Comparison of ENCODE assay signal across 9 cellular contexts in the genomic region with DNA sequence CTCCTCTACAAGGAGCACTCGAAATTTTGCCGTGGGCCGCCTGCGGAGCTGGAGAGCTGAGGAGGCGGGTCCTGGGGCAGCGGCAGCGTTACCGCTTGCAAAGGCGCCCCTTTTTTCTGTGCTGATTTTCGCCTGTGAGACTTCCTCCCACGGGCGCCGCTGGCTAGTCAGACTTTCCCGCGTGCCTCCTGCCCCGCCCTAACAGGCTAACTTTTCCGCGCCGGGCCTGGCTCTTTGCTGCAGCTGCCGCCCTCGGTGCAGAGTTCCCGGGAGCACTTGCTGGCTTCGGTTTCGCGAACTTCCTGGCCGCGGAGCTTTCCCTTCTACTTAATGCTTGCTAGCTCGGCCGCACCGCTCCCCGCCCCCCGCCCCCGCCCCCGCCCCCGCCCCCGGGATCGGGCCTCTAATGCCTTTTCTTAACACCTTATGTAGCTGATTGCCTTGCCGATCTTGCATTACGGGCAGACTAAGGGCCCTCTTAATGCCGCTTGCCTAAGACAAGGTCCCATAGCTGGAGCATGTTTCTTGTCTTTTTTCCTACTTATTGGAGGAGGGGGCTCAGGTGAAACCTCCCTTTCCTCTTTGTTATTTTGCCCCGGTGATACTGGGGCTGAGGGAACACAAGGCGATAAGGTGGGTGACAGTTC. TPM values are rescaled to one million over a fixed set of nuclear protein-coding genes. Genes with fewer than 3 reads are reported as not detected.
DNase-seq lines count a peak whose midpoint lies in the region; ATAC-seq, FAIRE-seq and TF ChIP-seq lines count a peak whose summit lies in the region.
"Had no signal": no experiment of that assay in that cellular context is flagged by ENCODE, and none has a peak within 500 bp of the region (broad histone marks: within the 10 kb centered on the region; RNA-seq: fewer than 3 reads in every experiment).

No MANE protein-coding gene starts in this region.

- no peak for FAIRE-seq in A549 (lab: Jason Lieb, UNC)

- no peaks in the 10 kb centered on the region for H3K36me3 Mint-ChIP-seq in brain

- H3K27me3 ChIP-seq in iPS-20b (ENCODE audit: insufficient read depth, low read length) (peaks cover 58% of the 10 kb centered on the region), sigmoid colon (peaks cover 0 to 8% (median 0%) of the 10 kb centered on the region in 3 donors)

- intact Hi-C loops in sigmoid colon (cut with DNase I): no loop called here

- POLR2A ChIA-PET in A549 (lab: Yijun Ruan, JAX): interaction anchor here (0.6 to 1.3 kb wide), 6 partner anchors 12 to 240 kb away, joined by 3 to 5 read pairs (median 3); a partner anchor contains a TSS

- H3K9me3 ChIP-seq in A549: no peaks in the 10 kb centered on the region
- H3K9me3 ChIP-seq in iPS-20b (ENCODE audit: insufficient read depth, low read depth, low read length): peaks cover 15% of the 10 kb centered on the region
- no peaks in the 10 kb centered on the region for H3K9me3 ChIP-seq in sigmoid colon

- TF ChIP-seq EP300 in A549 (IDR thresholded peaks at IDR 0.05) (no peak), sigmoid colon (IDR thresholded peaks at IDR 0.05) (no peak)

- 13% methylated on average over 32 of the region's 42 CpGs for WGBS in A549 (ENCODE audit: missing lambda C conversion rate)
- WGBS in sigmoid colon, 2 donors: 4 to 6% methylated on average over 42 of the region's 42 CpGs

- H3K4me3 ChIP-seq in A549 (peak overlapping the region; percentile 39), HFF-Myc (replicated peaks; ENCODE audit: low read depth, low read length) (peak overlapping the region; percentile 25), iPS-20b (ENCODE audit: low read length) (peak overlapping the region; percentile 72), sigmoid colon (peak overlapping the region; percentile 19 to 51 (median 44))

- H3K36me3 ChIP-seq in iPS-20b (ENCODE audit: insufficient read depth, low read depth, low read length) (no peaks in the 10 kb centered on the region), sigmoid colon (no peaks in the 10 kb centered on the region)

- H3K27me3 Mint-ChIP-seq in brain: peaks cover 28% of the 10 kb centered on the region

- peak overlapping the region; percentile 43; the same call in 1 of the 2 replicates for H3K9ac ChIP-seq in iPS-20b (ENCODE audit: low read depth, low read length)

- DNase-seq in A549 (ENCODE audit: low read depth in 1 of 2, low spot score in 1 of 2) (peak; percentile 43 to 46), HFF-Myc (ENCODE audit: extremely low read depth, low read depth) (no peak), UCSD-AML1 (lab: John Stamatoyannopoulos, UW; ENCODE audit: unreplicated experiment) (peak; percentile 44), sigmoid colon (peak; percentile 87)

- H3K27ac ChIP-seq in A549 (peak overlapping the region; percentile 63 to 86), iPS-20b (ENCODE audit: low read length) (no peak overlapping the region), sigmoid colon (peak overlapping the region; percentile 20 to 60 (median 47))
- H3K27ac ChIP-seq: epithelial cell of prostate had no signal

- no peak for TF ChIP-seq POLR2A in A549 (IDR thresholded peaks at IDR 0.05; ENCODE audit: low read length)
- TF ChIP-seq POLR2A in sigmoid colon (IDR thresholded peaks at IDR 0.05): no peak

- peak overlapping the region; percentile 70 to 82 (median 77) for H3K4me3 Mint-ChIP-seq in brain

- H3K27ac Mint-ChIP-seq in brain: peak overlapping the region in 1 of 5 experiments; percentile 15

- peaks cover 25% of the 10 kb centered on the region for H3K4me1 Mint-ChIP-seq in brain

- H3K4me1 ChIP-seq in A549 (peaks cover 19% of the 10 kb centered on the region), iPS-20b (ENCODE audit: insufficient read depth, low read length) (peaks cover 6% of the 10 kb centered on the region; the same call in 1 of the 2 replicates), sigmoid colon (peaks cover 0 to 18% (median 6%) of the 10 kb centered on the region in 4 donors)

- CTCF ChIA-PET in A549 (lab: Yijun Ruan, JAX): interaction anchor here (0.7 to 8.6 kb wide), 7 partner anchors 11 to 159 kb away, joined by 3 to 58 read pairs (median 10); no protein-coding TSS in a partner anchor

- peaks cover 0 to 13% (median 8%) of the 10 kb centered on the region in 5 experiments for H3K9me3 Mint-ChIP-seq in brain

- peak overlapping the region; percentile 83 for H3K4me2 ChIP-seq in A549

- TF ChIP-seq CTCF in A549 (IDR thresholded peaks at IDR 0.05) (no peak), HFF-Myc (IDR thresholded peaks at IDR 0.05; ENCODE audit: low read depth, low read length, missing control alignments) (no peak), brain (conservative IDR thresholded peaks at IDR 0.05) (no peak), sigmoid colon (IDR thresholded peaks at IDR 0.05) (no peak)

- TF ChIP-seq RAD21 in A549 (conservative IDR thresholded peaks at IDR 0.05 in 1 of 2, IDR thresholded peaks at IDR 0.05 in 1 of 2): no peak

- ATAC-seq in A549 (peak; percentile 80), HG02938 (IDR thresholded peaks at IDR 0.05; ENCODE audit: unreplicated experiment) (no peak), HG02981 (IDR thresholded peaks at IDR 0.05; ENCODE audit: unreplicated experiment) (no peak)

TF ChIP-seq in A549, 52 proteins besides CTCF, POLR2A, EP300 and RAD21:
- TF ChIP-seq, protein P1, sequence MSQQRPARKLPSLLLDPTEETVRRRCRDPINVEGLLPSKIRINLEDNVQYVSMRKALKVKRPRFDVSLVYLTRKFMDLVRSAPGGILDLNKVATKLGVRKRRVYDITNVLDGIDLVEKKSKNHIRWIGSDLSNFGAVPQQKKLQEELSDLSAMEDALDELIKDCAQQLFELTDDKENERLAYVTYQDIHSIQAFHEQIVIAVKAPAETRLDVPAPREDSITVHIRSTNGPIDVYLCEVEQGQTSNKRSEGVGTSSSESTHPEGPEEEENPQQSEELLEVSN (IDR thresholded peaks at IDR 0.05; ENCODE audit: borderline replicate concordance, low read depth): 0 out of 2 replicates have a peak, but pooled peaks have one; percentile 23
- TF ChIP-seq, protein P2, sequence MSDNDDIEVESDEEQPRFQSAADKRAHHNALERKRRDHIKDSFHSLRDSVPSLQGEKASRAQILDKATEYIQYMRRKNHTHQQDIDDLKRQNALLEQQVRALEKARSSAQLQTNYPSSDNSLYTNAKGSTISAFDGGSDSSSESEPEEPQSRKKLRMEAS (IDR thresholded peaks at IDR 0.05): peak; percentile 60; the same call in 1 of the 2 replicates
- TF ChIP-seq EHMT2 (IDR thresholded peaks at IDR 0.05; ENCODE audit: low read depth): no peak
- TF ChIP-seq, protein P3, sequence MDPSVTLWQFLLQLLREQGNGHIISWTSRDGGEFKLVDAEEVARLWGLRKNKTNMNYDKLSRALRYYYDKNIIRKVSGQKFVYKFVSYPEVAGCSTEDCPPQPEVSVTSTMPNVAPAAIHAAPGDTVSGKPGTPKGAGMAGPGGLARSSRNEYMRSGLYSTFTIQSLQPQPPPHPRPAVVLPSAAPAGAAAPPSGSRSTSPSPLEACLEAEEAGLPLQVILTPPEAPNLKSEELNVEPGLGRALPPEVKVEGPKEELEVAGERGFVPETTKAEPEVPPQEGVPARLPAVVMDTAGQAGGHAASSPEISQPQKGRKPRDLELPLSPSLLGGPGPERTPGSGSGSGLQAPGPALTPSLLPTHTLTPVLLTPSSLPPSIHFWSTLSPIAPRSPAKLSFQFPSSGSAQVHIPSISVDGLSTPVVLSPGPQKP (IDR thresholded peaks at IDR 0.05; ENCODE audit: low read depth, low read length): no peak

RNA-seq across cellular contexts. Expression of a gene that starts 37.9 kb away (rescaled TPM):
- polyA plus RNA-seq in A549 (2011; rRNA removed) (3.5 and 4.2 TPM in 2 replicates), A549 (2017; fragmentation: RNase III; extraction: RNeasy Plus Mini Kit Qiagen cat#74134 plus additional on column Dnase treatment) (1.6 to 2.5 TPM (median 1.7 TPM) in 3 replicates), brain (ENCODE audit: insufficient read depth, low read depth, low replicate concordance) (3.2 TPM), sigmoid colon (1 to 10 TPM in 1 of 3 donors, under 1 TPM in 2; 0.46 to 1.6 (median 0.60) TPM)
- polyA plus RNA-seq in A549 (2012; cell fraction: cytosol; rRNA removed): 5.7 and 9.7 TPM in 2 replicates
- polyA plus RNA-seq in A549 (2012; cell fraction: nucleus; rRNA removed): 8.2 and 10.4 TPM in 2 replicates
- polyA minus RNA-seq in A549 (2011; rRNA and poly(A)+ RNA removed): 5.3 and 6.4 TPM in 2 replicates
- total RNA-seq in sigmoid colon: 1 to 10 TPM in 1 of 4 donors, under 1 TPM in 3; 0.27 to 2.5 (median 0.34) TPM

Comparison
In these comparisons a context has a peak if more than half of its experiments do, and no peak if none do; other contexts are left out.
1. ATAC-seq: peak in A549 (2 of 2); none in HG02938 (single experiment) and HG02981 (single experiment).
2. Peak in every context shown above with its lines, with median percentiles within 50 percentile points of each other: H3K4me3 ChIP-seq.